20 cellular contexts compared by ENCODE assay signal in the genomic region with DNA sequence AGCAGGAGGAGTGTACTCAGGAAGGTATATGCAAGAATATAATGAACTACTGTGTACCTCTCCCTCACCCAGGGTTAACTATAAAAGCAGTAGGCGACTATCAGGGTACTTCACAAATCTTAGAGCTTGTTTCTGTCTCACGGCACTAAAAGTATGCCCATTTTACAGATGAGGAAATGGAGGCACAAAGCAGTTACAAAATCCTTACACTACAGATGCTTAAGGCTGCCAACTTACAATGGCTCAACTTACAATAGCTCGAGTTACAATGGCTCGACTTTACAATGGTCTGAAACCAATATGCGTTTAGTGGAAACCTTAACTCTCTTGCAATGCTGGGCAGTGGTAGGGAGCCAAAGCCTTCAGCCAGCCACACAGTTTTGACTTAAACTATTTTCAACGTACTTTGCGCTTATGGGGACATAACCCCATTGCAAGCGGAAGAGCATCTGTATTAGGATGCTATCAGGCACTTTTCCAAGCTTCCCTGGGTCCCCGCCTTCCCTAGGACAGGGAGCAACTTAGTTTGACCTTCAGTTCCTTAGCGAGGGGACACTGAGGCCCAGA. TPM values are rescaled to one million over a fixed set of nuclear protein-coding genes. Genes with fewer than 3 reads are reported as not detected.
DNase-seq lines count a peak whose midpoint lies in the region; ATAC-seq and TF ChIP-seq lines count a peak whose summit lies in the region.
"Had no signal": no experiment of that assay in that cellular context is flagged by ENCODE, and none has a peak within 500 bp of the region (broad histone marks: within the 10 kb centered on the region; RNA-seq: fewer than 3 reads in every experiment).

No MANE protein-coding gene starts in this region.

- H3K27ac ChIP-seq in PC-3 (ENCODE audit: low read length) (no peak overlapping the region), osteoblast (ENCODE audit: low read depth, low read length) (no peak overlapping the region), trophoblast cell (ENCODE audit: low read depth, low read length) (no peak overlapping the region)
- H3K27ac ChIP-seq: 22Rv1, SK-N-MC had no signal

- no peaks in the 10 kb centered on the region for H3K4me1 ChIP-seq in PC-3 (ENCODE audit: insufficient read depth, low read length)
- H3K4me1 ChIP-seq in osteoblast (ENCODE audit: insufficient read depth, low read length), result no peaks in the 10 kb centered on the region
- no peaks in the 10 kb centered on the region for H3K4me1 ChIP-seq in trophoblast cell (ENCODE audit: control insufficient read depth in 1 of 2, insufficient read depth in 2 of 2, low read length in 2 of 2)

- H2BK120ac ChIP-seq in trophoblast cell (ENCODE audit: insufficient read depth, low read length, poor library complexity), result no peak overlapping the region

- H2AK5ac ChIP-seq in trophoblast cell (ENCODE audit: low read length), result no peak overlapping the region

- no peak overlapping the region for H3K9ac ChIP-seq in PC-3 (ENCODE audit: low read length)
- no peak overlapping the region for H3K9ac ChIP-seq in trophoblast cell (ENCODE audit: low read length)

- H3K9me3 ChIP-seq in PC-3 (ENCODE audit: low read length) (no peaks in the 10 kb centered on the region), osteoblast (ENCODE audit: low read depth, low read length) (no peaks in the 10 kb centered on the region), trophoblast cell (ENCODE audit: insufficient read depth, low read depth, low read length) (no peaks in the 10 kb centered on the region)
- H3K9me3 ChIP-seq: Peyer's patch had no signal

- H3K4ac ChIP-seq in trophoblast cell (ENCODE audit: low read depth, low read length), result no peak overlapping the region

- peaks cover 12% of the 10 kb centered on the region for H3K27me3 Mint-ChIP-seq in activated naive CD8-positive, alpha-beta T cell treated with anti-CD3 and anti-CD28 coated beads, Interleukin-2, amount 50 U/mL, for 24 hours
- peaks cover 13% of the 10 kb centered on the region for H3K27me3 Mint-ChIP-seq in activated naive CD8-positive, alpha-beta T cell treated with anti-CD3 and anti-CD28 coated beads for 36 hours

- intact Hi-C loops in PC-3 (cut with micrococcal nuclease), result no loop called here

- TF ChIP-seq CTCF in PC-3 (conservative IDR thresholded peaks at IDR 0.05; ENCODE audit: low read depth, low read length) (no peak), osteoblast (IDR thresholded peaks at IDR 0.05; ENCODE audit: extremely low read depth, low read depth, low read length) (no peak)

- peak overlapping the region; percentile 48 for H3K4me3 Mint-ChIP-seq in activated naive CD8-positive, alpha-beta T cell treated with anti-CD3 and anti-CD28 coated beads, Interleukin-2, amount 50 U/mL, for 24 hours
- H3K4me3 Mint-ChIP-seq in activated naive CD8-positive, alpha-beta T cell treated with anti-CD3 and anti-CD28 coated beads for 36 hours, result no peak overlapping the region
- H3K4me3 Mint-ChIP-seq: CD4-positive, alpha-beta memory T cell had no signal

- H3K4me1 Mint-ChIP-seq in activated naive CD8-positive, alpha-beta T cell treated with anti-CD3 and anti-CD28 coated beads, Interleukin-2, amount 50 U/mL, for 24 hours, result peaks cover 45% of the 10 kb centered on the region
- H3K4me1 Mint-ChIP-seq in activated naive CD8-positive, alpha-beta T cell treated with anti-CD3 and anti-CD28 coated beads for 36 hours, result peaks cover 20% of the 10 kb centered on the region

- H3K9me3 Mint-ChIP-seq in activated naive CD8-positive, alpha-beta T cell treated with anti-CD3 and anti-CD28 coated beads, Interleukin-2, amount 50 U/mL, for 24 hours, result no peaks in the 10 kb centered on the region
- H3K9me3 Mint-ChIP-seq in activated naive CD8-positive, alpha-beta T cell treated with anti-CD3 and anti-CD28 coated beads for 36 hours, result no peaks in the 10 kb centered on the region
- H3K9me3 Mint-ChIP-seq: CD4-positive, alpha-beta memory T cell had no signal

- no peak overlapping the region for H2BK5ac ChIP-seq in trophoblast cell (ENCODE audit: low read depth, low read length, poor library complexity)

- H3K79me1 ChIP-seq in trophoblast cell (ENCODE audit: low read length), result no peaks in the 10 kb centered on the region

- CTCF ChIA-PET in PC-3 (lab: Charles Lee), result no interaction called here

- H3K36me3 ChIP-seq in PC-3 (ENCODE audit: low read depth, low read length) (no peaks in the 10 kb centered on the region), osteoblast (ENCODE audit: insufficient read depth, low read length) (no peaks in the 10 kb centered on the region), trophoblast cell (ENCODE audit: control insufficient read depth in 1 of 2, insufficient read depth in 2 of 2, low read length in 2 of 2) (no peaks in the 10 kb centered on the region)
- H3K36me3 ChIP-seq: Peyer's patch had no signal

- H3K23ac ChIP-seq in trophoblast cell (ENCODE audit: low read length), result no peak overlapping the region

- H3K27ac Mint-ChIP-seq in activated naive CD8-positive, alpha-beta T cell treated with anti-CD3 and anti-CD28 coated beads, Interleukin-2, amount 50 U/mL, for 24 hours, result peak overlapping the region; percentile 14
- H3K27ac Mint-ChIP-seq in activated naive CD8-positive, alpha-beta T cell treated with anti-CD3 and anti-CD28 coated beads for 36 hours, result no peak overlapping the region
- H3K27ac Mint-ChIP-seq: CD4-positive, alpha-beta memory T cell had no signal

- no TSS peak for BruUV-seq in PC-3 (replicated peaks; lab: Mats Ljungman, UMichigan)

- no peak overlapping the region for H3K14ac ChIP-seq in trophoblast cell (ENCODE audit: low read length)

- H3K27me3 ChIP-seq in PC-3 (ENCODE audit: low read length), result peaks cover 33% of the 10 kb centered on the region
- H3K27me3 ChIP-seq in osteoblast (ENCODE audit: insufficient read depth, low read length), result no peaks in the 10 kb centered on the region
- H3K27me3 ChIP-seq in trophoblast cell (ENCODE audit: insufficient read depth, low read length), result no peaks in the 10 kb centered on the region
- H3K27me3 ChIP-seq: Peyer's patch had no signal

- no peak overlapping the region for H4K12ac ChIP-seq in trophoblast cell (ENCODE audit: low read depth, low read length)

- no peak for ATAC-seq in activated naive CD8-positive, alpha-beta T cell treated with anti-CD3 and anti-CD28 coated beads, Interleukin-2, amount 50 U/mL, for 24 hours
- 0 out of 2 replicates have a peak, but pooled peaks have one; percentile 32 for ATAC-seq in PC-3
- ATAC-seq: Right ventricle myocardium inferior had no signal

- POLR2A ChIA-PET in PC-3 (lab: Charles Lee; ENCODE audit: unreplicated experiment), result interaction anchor here (0.6 kb wide), 1 partner anchor 1167 kb away, joined by 6 read pairs; a partner anchor contains a TSS

- H4K8ac ChIP-seq in trophoblast cell (ENCODE audit: low read depth, low read length), result no peak overlapping the region

- no peak overlapping the region for H2BK12ac ChIP-seq in trophoblast cell (ENCODE audit: low read length)

- peaks cover 2% of the 10 kb centered on the region for H3K36me3 Mint-ChIP-seq in activated naive CD8-positive, alpha-beta T cell treated with anti-CD3 and anti-CD28 coated beads, Interleukin-2, amount 50 U/mL, for 24 hours (ENCODE audit: low read depth)
- H3K36me3 Mint-ChIP-seq in activated naive CD8-positive, alpha-beta T cell treated with anti-CD3 and anti-CD28 coated beads for 36 hours, result no peaks in the 10 kb centered on the region
- H3K36me3 Mint-ChIP-seq: CD4-positive, alpha-beta memory T cell had no signal

- no peaks in the 10 kb centered on the region for H4K20me1 ChIP-seq in PC-3 (ENCODE audit: low read length)
- no peaks in the 10 kb centered on the region for H4K20me1 ChIP-seq in osteoblast (ENCODE audit: insufficient read depth, low read length)

- no peak overlapping the region for H3K18ac ChIP-seq in trophoblast cell (ENCODE audit: low read length)

- H3F3A ChIP-seq in PC-3 (ENCODE audit: low read length, unreplicated experiment), result no peaks in the 10 kb centered on the region

- no peak overlapping the region for H4K91ac ChIP-seq in trophoblast cell (ENCODE audit: low read depth, low read length)

- no CpG with 5 or more reads among the region's 10 CpGs for WGBS in trophoblast cell (ENCODE audit: extremely low coverage, insufficient coverage, insufficient read length)

- H3K79me2 ChIP-seq in PC-3 (ENCODE audit: low read length) (no peaks in the 10 kb centered on the region), osteoblast (ENCODE audit: insufficient read depth, low read length) (no peaks in the 10 kb centered on the region), trophoblast cell (ENCODE audit: control insufficient read depth, insufficient read depth, low read length, poor library complexity) (no peaks in the 10 kb centered on the region)

- no peak for DNase-seq in activated naive CD8-positive, alpha-beta T cell treated with anti-CD3 and anti-CD28 coated beads, Interleukin-2, amount 50 U/mL, for 24 hours
- DNase-seq in activated naive CD8-positive, alpha-beta T cell treated with anti-CD3 and anti-CD28 coated beads for 36 hours, result no peak
- no peak for DNase-seq in PC-3
- peak; percentile 80 for DNase-seq in osteoblast (ENCODE audit: insufficient read length, low spot score, missing footprints)
- DNase-seq in activated CD4-positive, alpha-beta T cell treated with anti-CD3 and anti-CD28 coated beads for 4 hours, result no peak
- no peak for DNase-seq in trophoblast cell
- DNase-seq: Calu3; CD4-positive, alpha-beta memory T cell; DMS53; GOT3; NCI-H1105 treated with DMSO at 0.1 percent for 48 hours; NCI-H187; NCI-H226; NCI-H524 treated with DMSO at 0.1 percent for 48 hours; Peyer's patch had no signal

- H3K9me2 ChIP-seq in PC-3 (replicated peaks; ENCODE audit: low read length), result no peaks in the 10 kb centered on the region

- H3K4me2 ChIP-seq in PC-3 (ENCODE audit: low read length), result no peak overlapping the region
- H3K4me2 ChIP-seq in osteoblast (ENCODE audit: insufficient read depth, low read length), result no peak overlapping the region
- H3K4me2 ChIP-seq in trophoblast cell (ENCODE audit: low read length), result no peak overlapping the region

- no peak overlapping the region for H2AFZ ChIP-seq in PC-3 (ENCODE audit: low read length)
- H2AFZ ChIP-seq in osteoblast (ENCODE audit: low read length), result no peak overlapping the region
- no peak overlapping the region for H2AFZ ChIP-seq in trophoblast cell (ENCODE audit: insufficient read depth, low read length, poor library complexity)

- H3K4me3 ChIP-seq in PC-3 (ENCODE audit: low read length) (no peak overlapping the region), osteoblast (ENCODE audit: insufficient read depth, low read length) (no peak overlapping the region), trophoblast cell (ENCODE audit: low read depth, low read length) (no peak overlapping the region)
- H3K4me3 ChIP-seq: Peyer's patch, SK-N-MC had no signal

RNA-seq across cellular contexts. Expression of a gene that starts 4.1 kb away (rescaled TPM):
- total RNA-seq in activated naive CD8-positive, alpha-beta T cell treated with anti-CD3 and anti-CD28 coated beads for 36 hours, result 1 to 10 TPM; 1.5 to 1.7 TPM
- total RNA-seq in PC-3 (2014; rRNA removed) (not detected in 2 replicates), osteoblast (not detected in 2 replicates)
- polyA plus RNA-seq in trophoblast cell (2013), result not detected in 2 replicates
- total RNA-seq: Calu3; CD4-positive, alpha-beta memory T cell; HT1080 had no signal
- polyA plus RNA-seq: BJ had no signal

RNA-seq across cellular contexts. Expression of a gene that starts 17.2 kb away (rescaled TPM):
- 10 to 100 TPM; 83.3 to 83.8 TPM for total RNA-seq in activated naive CD8-positive, alpha-beta T cell treated with anti-CD3 and anti-CD28 coated beads for 36 hours
- total RNA-seq in PC-3 (2014; rRNA removed) (317 and 376 TPM in 2 replicates), osteoblast (23.3 and 26.4 TPM in 2 replicates)
- 69.3 and 70.1 TPM in 2 replicates for polyA plus RNA-seq in trophoblast cell (2013)

RNA-seq across cellular contexts. Expression of a gene that starts 20.9 kb away (rescaled TPM):
- not detected for total RNA-seq in activated naive CD8-positive, alpha-beta T cell treated with anti-CD3 and anti-CD28 coated beads for 36 hours
- total RNA-seq in PC-3 (2014; rRNA removed), result not detected in 2 replicates
- not detected in 2 replicates for total RNA-seq in osteoblast
- polyA plus RNA-seq in trophoblast cell (2013), result not detected in 2 replicates
- total RNA-seq: Calu3; CD4-positive, alpha-beta memory T cell; HT1080; Peyer's patch had no signal
- polyA plus RNA-seq: BJ; CD4-positive, alpha-beta memory T cell had no signal

RNA-seq across cellular contexts. Expression of a gene that starts 29.0 kb away (rescaled TPM):
- total RNA-seq in activated naive CD8-positive, alpha-beta T cell treated with anti-CD3 and anti-CD28 coated beads for 36 hours, result not detected
- total RNA-seq in PC-3 (2014; rRNA removed) (not detected in 2 replicates), osteoblast (not detected in 2 replicates)
- polyA plus RNA-seq in trophoblast cell (2013), result not detected in 2 replicates
- total RNA-seq: Calu3; CD4-positive, alpha-beta memory T cell; HT1080; Peyer's patch had no signal
- polyA plus RNA-seq: BJ had no signal

RNA-seq across cellular contexts. Expression of a gene that starts 34.1 kb away (rescaled TPM):
- total RNA-seq in activated naive CD8-positive, alpha-beta T cell treated with anti-CD3 and anti-CD28 coated beads for 36 hours, result not detected
- total RNA-seq in PC-3 (2014; rRNA removed) (not detected in 2 replicates), osteoblast (not detected in 2 replicates)
- polyA plus RNA-seq in trophoblast cell (2013), result not detected in 2 replicates
- total RNA-seq: Calu3; CD4-positive, alpha-beta memory T cell; HT1080 had no signal
- polyA plus RNA-seq: BJ; CD4-positive, alpha-beta memory T cell had no signal
